Comparison of ENCODE assay signal across 1 cellular context in genomic region chr3:18847583-18848197, GRCh38.
TF ChIP-seq lines count a peak whose summit lies in the region.

No MANE protein-coding gene starts in this region.

TF ChIP-seq in H1, 55 proteins besides CTCF, POLR2A, EP300 and RAD21 (continued from another document):
- TF ChIP-seq ATF3 (IDR thresholded peaks at IDR 0.05; ENCODE audit: insufficient read depth, low read depth, low read length) (no peak), HDAC2 (IDR thresholded peaks at IDR 0.05; ENCODE audit: borderline replicate concordance in 1 of 2, low read depth in 2 of 2, low read length in 2 of 2) (no peak), CBX8 (IDR thresholded peaks at IDR 0.05; ENCODE audit: borderline replicate concordance, low read depth, low read length) (no peak), NRF1 (IDR thresholded peaks at IDR 0.05; ENCODE audit: low read depth, low read length) (no peak), CREB1 (IDR thresholded peaks at IDR 0.05) (no peak), SIX5 (IDR thresholded peaks at IDR 0.05; ENCODE audit: low read depth, low read length) (no peak), RXRA (IDR thresholded peaks at IDR 0.05; ENCODE audit: insufficient read depth, low read depth, low read length) (no peak), SIN3A (conservative IDR thresholded peaks at IDR 0.05 in 1 of 2, IDR thresholded peaks at IDR 0.05 in 1 of 2; ENCODE audit: low read depth in 1 of 2, low read length in 2 of 2) (no peak), TEAD4 (IDR thresholded peaks at IDR 0.05; ENCODE audit: low read depth, low read length) (no peak), EGR1 (IDR thresholded peaks at IDR 0.05; ENCODE audit: borderline replicate concordance, low read depth, low read length) (no peak), BACH1 (IDR thresholded peaks at IDR 0.05; ENCODE audit: low read length) (no peak)
TF ChIP-seq in H1: peak in this region for 0.
